1 cellular context compared by ENCODE assay signal in the genomic region with DNA sequence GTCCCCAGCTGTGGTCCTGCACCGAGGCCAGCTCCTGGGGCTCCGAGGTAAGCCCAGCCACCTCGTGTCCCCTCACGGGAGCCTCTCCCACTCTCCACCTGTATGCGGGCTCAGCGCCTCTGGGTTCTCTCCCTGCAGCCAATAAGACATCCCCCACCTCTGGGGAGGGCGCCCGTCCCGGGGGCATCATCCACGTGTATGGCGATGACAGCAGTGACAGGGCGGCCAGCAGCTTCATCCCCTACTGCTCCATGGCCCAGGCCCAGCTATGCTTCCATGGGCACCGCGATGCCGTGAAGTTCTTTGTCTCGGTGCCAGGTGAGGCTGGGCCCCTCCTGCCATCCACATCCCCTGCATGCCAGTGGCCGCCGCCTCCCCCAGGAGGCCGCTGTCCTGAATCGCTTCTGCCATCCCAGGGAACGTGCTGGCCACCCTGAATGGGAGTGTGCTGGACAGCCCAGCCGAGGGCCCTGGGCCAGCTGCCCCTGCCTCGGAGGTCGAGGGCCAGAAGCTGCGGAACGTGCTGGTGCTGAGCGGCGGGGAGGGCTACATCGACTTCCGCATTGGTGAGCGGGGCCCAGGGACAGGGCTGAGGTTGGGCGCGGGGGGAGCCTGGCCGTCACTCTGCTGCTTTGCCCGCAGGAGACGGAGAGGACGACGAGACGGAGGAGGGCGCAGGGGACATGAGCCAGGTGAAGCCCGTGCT.
TF ChIP-seq lines count a peak whose summit lies in the region.

No MANE protein-coding gene starts in this region.

TF ChIP-seq in HepG2, 621 proteins besides CTCF, POLR2A, EP300 and RAD21 (continues in another document):
- TF ChIP-seq RORA (CRISPR knock-in tag; IDR thresholded peaks at IDR 0.05) (no peak), ZNF546 (CRISPR knock-in tag; conservative IDR thresholded peaks at IDR 0.05) (no peak), MXD4 (CRISPR knock-in tag; IDR thresholded peaks at IDR 0.05) (no peak), ZBED4 (CRISPR knock-in tag; IDR thresholded peaks at IDR 0.05; ENCODE audit: borderline replicate concordance) (no peak), ZSCAN31 (CRISPR knock-in tag; IDR thresholded peaks at IDR 0.05; ENCODE audit: low read depth) (no peak), POLR2G (IDR thresholded peaks at IDR 0.05; ENCODE audit: low read depth, low read length) (no peak), FOSL1 (CRISPR knock-in tag; IDR thresholded peaks at IDR 0.05; ENCODE audit: borderline replicate concordance) (no peak), RBM22 (optimal IDR thresholded peaks at IDR 0.05; ENCODE audit: low read length) (peak; percentile 57), SNAI1 (CRISPR knock-in tag; IDR thresholded peaks at IDR 0.05; ENCODE audit: borderline replicate concordance) (no peak), DMTF1 (CRISPR knock-in tag; IDR thresholded peaks at IDR 0.05) (no peak), RBM39 (IDR thresholded peaks at IDR 0.05; ENCODE audit: low read depth, low read length, poor library complexity, severe bottlenecking) (peak; percentile 33), AKAP8 (CRISPR knock-in tag; IDR thresholded peaks at IDR 0.05) (peak; percentile 84; the same call in 1 of the 2 replicates), GABPB1 (CRISPR knock-in tag; IDR thresholded peaks at IDR 0.05) (0 out of 2 replicates have a peak, but pooled peaks have one; percentile 17), HDAC6 (IDR thresholded peaks at IDR 0.05; ENCODE audit: low read depth, low read length) (no peak), PBX3 (CRISPR knock-in tag; IDR thresholded peaks at IDR 0.05; ENCODE audit: borderline replicate concordance) (no peak), MIER2 (CRISPR knock-in tag; IDR thresholded peaks at IDR 0.05) (no peak), RBFOX2 (IDR thresholded peaks at IDR 0.05; ENCODE audit: low read depth, low read length) (peak; percentile 12; the same call in 1 of the 2 replicates), SMARCC2 (IDR thresholded peaks at IDR 0.05) (no peak), RARA (CRISPR knock-in tag; IDR thresholded peaks at IDR 0.05) (no peak), PCBP2 (optimal IDR thresholded peaks at IDR 0.05; ENCODE audit: low read depth, low read length, poor library complexity, severe bottlenecking) (no peak)
- TF ChIP-seq, protein P1, sequence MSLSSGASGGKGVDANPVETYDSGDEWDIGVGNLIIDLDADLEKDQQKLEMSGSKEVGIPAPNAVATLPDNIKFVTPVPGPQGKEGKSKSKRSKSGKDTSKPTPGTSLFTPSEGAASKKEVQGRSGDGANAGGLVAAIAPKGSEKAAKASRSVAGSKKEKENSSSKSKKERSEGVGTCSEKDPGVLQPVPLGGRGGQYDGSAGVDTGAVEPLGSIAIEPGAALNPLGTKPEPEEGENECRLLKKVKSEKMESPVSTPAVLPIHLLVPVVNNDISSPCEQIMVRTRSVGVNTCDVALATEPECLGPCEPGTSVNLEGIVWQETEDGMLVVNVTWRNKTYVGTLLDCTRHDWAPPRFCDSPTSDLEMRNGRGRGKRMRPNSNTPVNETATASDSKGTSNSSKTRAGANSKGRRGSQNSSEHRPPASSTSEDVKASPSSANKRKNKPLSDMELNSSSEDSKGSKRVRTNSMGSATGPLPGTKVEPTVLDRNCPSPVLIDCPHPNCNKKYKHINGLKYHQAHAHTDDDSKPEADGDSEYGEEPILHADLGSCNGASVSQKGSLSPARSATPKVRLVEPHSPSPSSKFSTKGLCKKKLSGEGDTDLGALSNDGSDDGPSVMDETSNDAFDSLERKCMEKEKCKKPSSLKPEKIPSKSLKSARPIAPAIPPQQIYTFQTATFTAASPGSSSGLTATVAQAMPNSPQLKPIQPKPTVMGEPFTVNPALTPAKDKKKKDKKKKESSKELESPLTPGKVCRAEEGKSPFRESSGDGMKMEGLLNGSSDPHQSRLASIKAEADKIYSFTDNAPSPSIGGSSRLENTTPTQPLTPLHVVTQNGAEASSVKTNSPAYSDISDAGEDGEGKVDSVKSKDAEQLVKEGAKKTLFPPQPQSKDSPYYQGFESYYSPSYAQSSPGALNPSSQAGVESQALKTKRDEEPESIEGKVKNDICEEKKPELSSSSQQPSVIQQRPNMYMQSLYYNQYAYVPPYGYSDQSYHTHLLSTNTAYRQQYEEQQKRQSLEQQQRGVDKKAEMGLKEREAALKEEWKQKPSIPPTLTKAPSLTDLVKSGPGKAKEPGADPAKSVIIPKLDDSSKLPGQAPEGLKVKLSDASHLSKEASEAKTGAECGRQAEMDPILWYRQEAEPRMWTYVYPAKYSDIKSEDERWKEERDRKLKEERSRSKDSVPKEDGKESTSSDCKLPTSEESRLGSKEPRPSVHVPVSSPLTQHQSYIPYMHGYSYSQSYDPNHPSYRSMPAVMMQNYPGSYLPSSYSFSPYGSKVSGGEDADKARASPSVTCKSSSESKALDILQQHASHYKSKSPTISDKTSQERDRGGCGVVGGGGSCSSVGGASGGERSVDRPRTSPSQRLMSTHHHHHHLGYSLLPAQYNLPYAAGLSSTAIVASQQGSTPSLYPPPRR (CRISPR knock-in tag; IDR thresholded peaks at IDR 0.05; ENCODE audit: borderline replicate concordance): no peak
- TF ChIP-seq, protein P2, sequence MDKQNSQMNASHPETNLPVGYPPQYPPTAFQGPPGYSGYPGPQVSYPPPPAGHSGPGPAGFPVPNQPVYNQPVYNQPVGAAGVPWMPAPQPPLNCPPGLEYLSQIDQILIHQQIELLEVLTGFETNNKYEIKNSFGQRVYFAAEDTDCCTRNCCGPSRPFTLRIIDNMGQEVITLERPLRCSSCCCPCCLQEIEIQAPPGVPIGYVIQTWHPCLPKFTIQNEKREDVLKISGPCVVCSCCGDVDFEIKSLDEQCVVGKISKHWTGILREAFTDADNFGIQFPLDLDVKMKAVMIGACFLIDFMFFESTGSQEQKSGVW (CRISPR knock-in tag; IDR thresholded peaks at IDR 0.05; ENCODE audit: borderline replicate concordance): no peak
- TF ChIP-seq, protein P3, sequence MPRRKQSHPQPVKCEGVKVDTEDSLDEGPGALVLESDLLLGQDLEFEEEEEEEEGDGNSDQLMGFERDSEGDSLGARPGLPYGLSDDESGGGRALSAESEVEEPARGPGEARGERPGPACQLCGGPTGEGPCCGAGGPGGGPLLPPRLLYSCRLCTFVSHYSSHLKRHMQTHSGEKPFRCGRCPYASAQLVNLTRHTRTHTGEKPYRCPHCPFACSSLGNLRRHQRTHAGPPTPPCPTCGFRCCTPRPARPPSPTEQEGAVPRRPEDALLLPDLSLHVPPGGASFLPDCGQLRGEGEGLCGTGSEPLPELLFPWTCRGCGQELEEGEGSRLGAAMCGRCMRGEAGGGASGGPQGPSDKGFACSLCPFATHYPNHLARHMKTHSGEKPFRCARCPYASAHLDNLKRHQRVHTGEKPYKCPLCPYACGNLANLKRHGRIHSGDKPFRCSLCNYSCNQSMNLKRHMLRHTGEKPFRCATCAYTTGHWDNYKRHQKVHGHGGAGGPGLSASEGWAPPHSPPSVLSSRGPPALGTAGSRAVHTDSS (CRISPR knock-in tag; conservative IDR thresholded peaks at IDR 0.05): no peak
- TF ChIP-seq, protein P4, sequence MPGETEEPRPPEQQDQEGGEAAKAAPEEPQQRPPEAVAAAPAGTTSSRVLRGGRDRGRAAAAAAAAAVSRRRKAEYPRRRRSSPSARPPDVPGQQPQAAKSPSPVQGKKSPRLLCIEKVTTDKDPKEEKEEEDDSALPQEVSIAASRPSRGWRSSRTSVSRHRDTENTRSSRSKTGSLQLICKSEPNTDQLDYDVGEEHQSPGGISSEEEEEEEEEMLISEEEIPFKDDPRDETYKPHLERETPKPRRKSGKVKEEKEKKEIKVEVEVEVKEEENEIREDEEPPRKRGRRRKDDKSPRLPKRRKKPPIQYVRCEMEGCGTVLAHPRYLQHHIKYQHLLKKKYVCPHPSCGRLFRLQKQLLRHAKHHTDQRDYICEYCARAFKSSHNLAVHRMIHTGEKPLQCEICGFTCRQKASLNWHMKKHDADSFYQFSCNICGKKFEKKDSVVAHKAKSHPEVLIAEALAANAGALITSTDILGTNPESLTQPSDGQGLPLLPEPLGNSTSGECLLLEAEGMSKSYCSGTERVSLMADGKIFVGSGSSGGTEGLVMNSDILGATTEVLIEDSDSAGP (CRISPR knock-in tag; IDR thresholded peaks at IDR 0.05; ENCODE audit: borderline replicate concordance): 0 out of 2 replicates have a peak, but pooled peaks have one; percentile 16
- TF ChIP-seq, protein P5, sequence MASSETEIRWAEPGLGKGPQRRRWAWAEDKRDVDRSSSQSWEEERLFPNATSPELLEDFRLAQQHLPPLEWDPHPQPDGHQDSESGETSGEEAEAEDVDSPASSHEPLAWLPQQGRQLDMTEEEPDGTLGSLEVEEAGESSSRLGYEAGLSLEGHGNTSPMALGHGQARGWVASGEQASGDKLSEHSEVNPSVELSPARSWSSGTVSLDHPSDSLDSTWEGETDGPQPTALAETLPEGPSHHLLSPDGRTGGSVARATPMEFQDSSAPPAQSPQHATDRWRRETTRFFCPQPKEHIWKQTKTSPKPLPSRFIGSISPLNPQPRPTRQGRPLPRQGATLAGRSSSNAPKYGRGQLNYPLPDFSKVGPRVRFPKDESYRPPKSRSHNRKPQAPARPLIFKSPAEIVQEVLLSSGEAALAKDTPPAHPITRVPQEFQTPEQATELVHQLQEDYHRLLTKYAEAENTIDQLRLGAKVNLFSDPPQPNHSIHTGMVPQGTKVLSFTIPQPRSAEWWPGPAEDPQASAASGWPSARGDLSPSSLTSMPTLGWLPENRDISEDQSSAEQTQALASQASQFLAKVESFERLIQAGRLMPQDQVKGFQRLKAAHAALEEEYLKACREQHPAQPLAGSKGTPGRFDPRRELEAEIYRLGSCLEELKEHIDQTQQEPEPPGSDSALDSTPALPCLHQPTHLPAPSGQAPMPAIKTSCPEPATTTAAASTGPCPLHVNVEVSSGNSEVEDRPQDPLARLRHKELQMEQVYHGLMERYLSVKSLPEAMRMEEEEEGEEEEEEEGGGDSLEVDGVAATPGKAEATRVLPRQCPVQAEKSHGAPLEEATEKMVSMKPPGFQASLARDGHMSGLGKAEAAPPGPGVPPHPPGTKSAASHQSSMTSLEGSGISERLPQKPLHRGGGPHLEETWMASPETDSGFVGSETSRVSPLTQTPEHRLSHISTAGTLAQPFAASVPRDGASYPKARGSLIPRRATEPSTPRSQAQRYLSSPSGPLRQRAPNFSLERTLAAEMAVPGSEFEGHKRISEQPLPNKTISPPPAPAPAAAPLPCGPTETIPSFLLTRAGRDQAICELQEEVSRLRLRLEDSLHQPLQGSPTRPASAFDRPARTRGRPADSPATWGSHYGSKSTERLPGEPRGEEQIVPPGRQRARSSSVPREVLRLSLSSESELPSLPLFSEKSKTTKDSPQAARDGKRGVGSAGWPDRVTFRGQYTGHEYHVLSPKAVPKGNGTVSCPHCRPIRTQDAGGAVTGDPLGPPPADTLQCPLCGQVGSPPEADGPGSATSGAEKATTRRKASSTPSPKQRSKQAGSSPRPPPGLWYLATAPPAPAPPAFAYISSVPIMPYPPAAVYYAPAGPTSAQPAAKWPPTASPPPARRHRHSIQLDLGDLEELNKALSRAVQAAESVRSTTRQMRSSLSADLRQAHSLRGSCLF (CRISPR knock-in tag; IDR thresholded peaks at IDR 0.05; ENCODE audit: borderline replicate concordance): no peak
- TF ChIP-seq, protein P6, sequence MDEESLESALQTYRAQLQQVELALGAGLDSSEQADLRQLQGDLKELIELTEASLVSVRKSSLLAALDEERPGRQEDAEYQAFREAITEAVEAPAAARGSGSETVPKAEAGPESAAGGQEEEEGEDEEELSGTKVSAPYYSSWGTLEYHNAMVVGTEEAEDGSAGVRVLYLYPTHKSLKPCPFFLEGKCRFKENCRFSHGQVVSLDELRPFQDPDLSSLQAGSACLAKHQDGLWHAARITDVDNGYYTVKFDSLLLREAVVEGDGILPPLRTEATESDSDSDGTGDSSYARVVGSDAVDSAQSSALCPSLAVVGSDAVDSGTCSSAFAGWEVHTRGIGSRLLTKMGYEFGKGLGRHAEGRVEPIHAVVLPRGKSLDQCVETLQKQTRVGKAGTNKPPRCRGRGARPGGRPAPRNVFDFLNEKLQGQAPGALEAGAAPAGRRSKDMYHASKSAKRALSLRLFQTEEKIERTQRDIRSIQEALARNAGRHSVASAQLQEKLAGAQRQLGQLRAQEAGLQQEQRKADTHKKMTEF (CRISPR knock-in tag; IDR thresholded peaks at IDR 0.05): no peak
